Comparison of ENCODE assay signal across 24 cellular contexts in genomic region chr19:23263870-23264590, GRCh38. TPM values are rescaled to one million over a fixed set of nuclear protein-coding genes. Genes with fewer than 3 reads are reported as not detected.
DNase-seq lines count a peak whose midpoint lies in the region; ATAC-seq, FAIRE-seq and TF ChIP-seq lines count a peak whose summit lies in the region.
"Had no signal": no experiment of that assay in that cellular context is flagged by ENCODE, and none has a peak within 500 bp of the region (broad histone marks: within the 10 kb centered on the region; RNA-seq: fewer than 3 reads in every experiment).

No MANE protein-coding gene starts in this region.

- no TSS peak for BruUV-seq in K562 (replicated peaks; lab: Mats Ljungman, UMichigan)

- intact Hi-C loops in K562 (cut with micrococcal nuclease): no loop called here
- intact Hi-C loops in right lobe of liver (cut with DNase I): no loop called here
- intact Hi-C loops in activated T-helper 2 cell treated with anti-CD3 and anti-CD28 coated beads, Interferon-gamma antibody, Interleukin-2, Interleukin-4, amounts not matched to agents 10 μg/mL and 5 μg/mL and 100 μg/mL, durations not matched to agents 14 hours and 24 hours and 36 hours (cut with micrococcal nuclease): no loop called here
- intact Hi-C loops in CD4-positive, alpha-beta memory T cell (cut with micrococcal nuclease): no loop called here

- peaks cover 77% of the 10 kb centered on the region for H3K36me3 Mint-ChIP-seq in activated T-helper 2 cell treated with anti-CD3 and anti-CD28 coated beads, Interferon-gamma antibody, Interleukin-2, Interleukin-4, amounts not matched to agents 10 μg/mL and 5 μg/mL and 100 μg/mL, durations not matched to agents 14 hours and 24 hours and 36 hours (ENCODE audit: low read depth)
- H3K36me3 Mint-ChIP-seq in CD4-positive, alpha-beta memory T cell: peaks cover 40 to 61% of the 10 kb centered on the region in 2 donors

- no peaks in the 10 kb centered on the region for H3K79me2 ChIP-seq in K562 (ENCODE audit: control insufficient read depth, insufficient read depth, low read length)

- no peak for TF ChIP-seq RAD21 in K562 (CRISPR knock-in tag; conservative IDR thresholded peaks at IDR 0.05 in 1 of 2, IDR thresholded peaks at IDR 0.05 in 1 of 2)

- WGBS in K562 (ENCODE audit: insufficient coverage, low coverage, missing lambda C conversion rate): 7% methylated on average over 2 of the region's 2 CpGs
- WGBS in right lobe of liver (ENCODE audit: insufficient coverage, low coverage, low lambda C conversion rate, missing lambda C conversion rate): 43% methylated on average over 2 of the region's 2 CpGs

- no peaks in the 10 kb centered on the region for H4K20me1 ChIP-seq in K562 (replicated peaks; ENCODE audit: control insufficient read depth, insufficient read depth, low read length)

- POLR2A ChIA-PET in K562 (lab: Yijun Ruan, JAX): interaction anchor here (0.6 kb wide), 1 partner anchor 33 kb away, joined by 3 read pairs; no protein-coding TSS in a partner anchor
- POLR2A ChIA-PET in CD4-positive, alpha-beta memory T cell (lab: Charles Lee; ENCODE audit: partially characterized antibody): interaction anchor here (1.2 kb wide), 1 partner anchor 11 kb away, joined by 3 read pairs; no protein-coding TSS in a partner anchor

- no peaks in the 10 kb centered on the region for H3K4me1 Mint-ChIP-seq in activated T-helper 2 cell treated with anti-CD3 and anti-CD28 coated beads, Interferon-gamma antibody, Interleukin-2, Interleukin-4, amounts not matched to agents 10 μg/mL and 5 μg/mL and 100 μg/mL, durations not matched to agents 14 hours and 24 hours and 36 hours (ENCODE audit: low read depth)
- peaks cover 0 to 6% (median 3%) of the 10 kb centered on the region in 4 donors for H3K4me1 Mint-ChIP-seq in CD4-positive, alpha-beta memory T cell
- H3K4me1 Mint-ChIP-seq: neural progenitor cell had no signal

- H3K9me3 ChIP-seq in K562 (replicated peaks; ENCODE audit: control insufficient read depth, insufficient read depth, low read depth, low read length) (no peaks in the 10 kb centered on the region), right lobe of liver (no peaks in the 10 kb centered on the region)
- H3K9me3 ChIP-seq in CD4-positive, alpha-beta memory T cell (ENCODE audit: control insufficient read depth in 1 of 2, low read length in 2 of 2): no peaks in the 10 kb centered on the region
- H3K9me3 ChIP-seq: tibial nerve had no signal

- H3K4me3 ChIP-seq in K562: no peak overlapping the region
- H3K4me3 ChIP-seq in right lobe of liver: no peak overlapping the region
- no peak overlapping the region for H3K4me3 ChIP-seq in CD4-positive, alpha-beta memory T cell (ENCODE audit: low read length in 2 of 2)
- H3K4me3 ChIP-seq: neural progenitor cell, tibial nerve had no signal

- no peak overlapping the region for H3K27ac ChIP-seq in K562 (ENCODE audit: extremely low read depth, low read depth, low read length)
- peak overlapping the region in 1 of 3 donors; percentile 21 for H3K27ac ChIP-seq in right lobe of liver
- H3K27ac ChIP-seq in CD4-positive, alpha-beta memory T cell (ENCODE audit: low read depth, low read length): no peak overlapping the region
- H3K27ac ChIP-seq: neural progenitor cell, tibial nerve had no signal

- peak; percentile 81 to 91 for ATAC-seq in activated CD4-positive, CD25-positive, alpha-beta regulatory T cell treated with anti-CD3 and anti-CD28 coated beads, Interleukin-2, amount 50 U/mL, for 24 hours
- ATAC-seq in K562 (no peak), right lobe of liver (peak; percentile 55 to 75 (median 67)), SK-N-SH treated with all-trans-retinoic acid at 6 μM for 48 hours (no peak)
- ATAC-seq: HCT116; stimulated activated naive B cell treated with anti-CD40 and anti-IgM and Interleukin-4, amounts not matched to agents 10 μg/mL and 1 μg/mL and 100 μg/mL, for 72 hours had no signal

- no peak for TF ChIP-seq POLR2A in K562 (conservative IDR thresholded peaks at IDR 0.05)
- peak; percentile 57 for TF ChIP-seq POLR2A in right lobe of liver (IDR thresholded peaks at IDR 0.05)

- no peak overlapping the region for H2AFZ ChIP-seq in K562 (ENCODE audit: low read depth, low read length)
- H2AFZ ChIP-seq: neural progenitor cell had no signal

- H3K27me3 ChIP-seq in K562 (ENCODE audit: control insufficient read depth in 2 of 2, insufficient read depth in 2 of 2, low read length in 2 of 2): no peaks in the 10 kb centered on the region
- no peaks in the 10 kb centered on the region for H3K27me3 ChIP-seq in right lobe of liver
- no peaks in the 10 kb centered on the region for H3K27me3 ChIP-seq in CD4-positive, alpha-beta memory T cell (ENCODE audit: insufficient read depth, low read length)
- H3K27me3 ChIP-seq: neural progenitor cell, tibial nerve had no signal

- CTCF ChIA-PET in K562 (lab: Yijun Ruan, JAX; ENCODE audit: low intra/inter-chr PET ratio): no interaction called here
- CTCF ChIA-PET in CD4-positive, alpha-beta memory T cell (lab: Charles Lee; ENCODE audit: partially characterized antibody): no interaction called here

- FAIRE-seq in K562 (lab: Jason Lieb, UNC): no peak
- FAIRE-seq: A204.1, GM12891, keratinocyte had no signal

- DNase-seq in activated CD4-positive, CD25-positive, alpha-beta regulatory T cell (lab: John Stamatoyannopoulos, UW): no peak
- peak; percentile 8 for DNase-seq in CD1c-positive myeloid dendritic cell (ENCODE audit: extremely low spot score)
- no peak for DNase-seq in K562 (ENCODE audit: extremely low read depth in 1 of 4, low spot score in 3 of 4)
- DNase-seq in right lobe of liver: peak in 1 of 3 donors; percentile 63
- DNase-seq in activated T-helper 2 cell treated with anti-CD3 and anti-CD28 coated beads, Interferon-gamma antibody, Interleukin-2, Interleukin-4, amounts not matched to agents 10 μg/mL and 5 μg/mL and 100 μg/mL, durations not matched to agents 14 hours and 24 hours and 36 hours (ENCODE audit: low spot score): no peak
- no peak for DNase-seq in CD4-positive, alpha-beta memory T cell
- DNase-seq: activated CD4-positive, alpha-beta T cell treated with anti-CD3 and anti-CD28 coated beads for 4 hours; C1 segment of cervical spinal cord; cerebellar nuclear complex; effector CD8-positive, alpha-beta T cell; GF-D8; NCI-H1048; NCI-H2081 treated with DMSO at 0.1 percent for 48 hours; NCI-H524 treated with DMSO at 0.1 percent for 48 hours; stimulated activated naive B cell treated with anti-CD40 and anti-IgM and Interleukin-4, amounts not matched to agents 10 μg/mL and 1 μg/mL and 100 μg/mL, for 72 hours; T1000 had no signal

- H3K4me2 ChIP-seq in K562 (ENCODE audit: insufficient read depth, low read length): no peak overlapping the region
- H3K4me2 ChIP-seq: neural progenitor cell had no signal

- in situ Hi-C loops in K562 (cut with MboI): no loop called here

- no peaks in the 10 kb centered on the region for H3K27me3 Mint-ChIP-seq in activated T-helper 2 cell treated with anti-CD3 and anti-CD28 coated beads, Interferon-gamma antibody, Interleukin-2, Interleukin-4, amounts not matched to agents 10 μg/mL and 5 μg/mL and 100 μg/mL, durations not matched to agents 14 hours and 24 hours and 36 hours (ENCODE audit: low read depth)
- H3K27me3 Mint-ChIP-seq in CD4-positive, alpha-beta memory T cell: no peaks in the 10 kb centered on the region
- H3K27me3 Mint-ChIP-seq: stimulated activated naive B cell treated with anti-CD40 and anti-IgM and Interleukin-4, amounts not matched to agents 10 μg/mL and 1 μg/mL and 100 μg/mL, for 72 hours had no signal

- H3K9me3 Mint-ChIP-seq in activated T-helper 2 cell treated with anti-CD3 and anti-CD28 coated beads, Interferon-gamma antibody, Interleukin-2, Interleukin-4, amounts not matched to agents 10 μg/mL and 5 μg/mL and 100 μg/mL, durations not matched to agents 14 hours and 24 hours and 36 hours: peaks cover 34% of the 10 kb centered on the region
- H3K9me3 Mint-ChIP-seq in CD4-positive, alpha-beta memory T cell: peaks cover 0 to 2% (median 0%) of the 10 kb centered on the region in 8 donors
- H3K9me3 Mint-ChIP-seq: stimulated activated naive B cell treated with anti-CD40 and anti-IgM and Interleukin-4, amounts not matched to agents 10 μg/mL and 1 μg/mL and 100 μg/mL, for 72 hours had no signal

- no peak overlapping the region for H3K9ac ChIP-seq in K562 (ENCODE audit: insufficient read depth in 1 of 2, low read depth in 2 of 2, low read length in 2 of 2)
- H3K9ac ChIP-seq: neural progenitor cell had no signal

- H3K36me3 ChIP-seq in K562 (ENCODE audit: control insufficient read depth, insufficient read depth, low read length): no peaks in the 10 kb centered on the region
- peaks cover 0 to 33% (median 5%) of the 10 kb centered on the region in 4 donors for H3K36me3 ChIP-seq in right lobe of liver
- H3K36me3 ChIP-seq in CD4-positive, alpha-beta memory T cell (ENCODE audit: insufficient read depth, low read length): peaks cover 28% of the 10 kb centered on the region

- H3K4me1 ChIP-seq in K562 (replicated peaks in 1 of 2; ENCODE audit: control insufficient read depth in 2 of 2, insufficient read depth in 2 of 2, low read length in 2 of 2) (no peaks in the 10 kb centered on the region), right lobe of liver (no peaks in the 10 kb centered on the region)
- no peaks in the 10 kb centered on the region for H3K4me1 ChIP-seq in CD4-positive, alpha-beta memory T cell (ENCODE audit: insufficient read depth, low read length)
- H3K4me1 ChIP-seq: neural progenitor cell, tibial nerve had no signal

- H3K9me1 ChIP-seq in K562 (ENCODE audit: control insufficient read depth, insufficient read depth, low read length): no peaks in the 10 kb centered on the region

- no peak overlapping the region for H3K27ac Mint-ChIP-seq in activated T-helper 2 cell treated with anti-CD3 and anti-CD28 coated beads, Interferon-gamma antibody, Interleukin-2, Interleukin-4, amounts not matched to agents 10 μg/mL and 5 μg/mL and 100 μg/mL, durations not matched to agents 14 hours and 24 hours and 36 hours
- H3K27ac Mint-ChIP-seq in CD4-positive, alpha-beta memory T cell: peak overlapping the region in 1 of 7 donors; percentile 8
- H3K27ac Mint-ChIP-seq: neural progenitor cell; stimulated activated naive B cell treated with anti-CD40 and anti-IgM and Interleukin-4, amounts not matched to agents 10 μg/mL and 1 μg/mL and 100 μg/mL, for 72 hours had no signal

- TF ChIP-seq CTCF in K562 (IDR thresholded peaks at IDR 0.05 in 2 of 3, conservative IDR thresholded peaks at IDR 0.05 in 1 of 3; ENCODE audit: insufficient read depth in 2 of 3, low read depth in 1 of 3, low read length in 3 of 3) (no peak), right lobe of liver (IDR thresholded peaks at IDR 0.05) (no peak)

- no peak overlapping the region for H3K4me3 Mint-ChIP-seq in activated T-helper 2 cell treated with anti-CD3 and anti-CD28 coated beads, Interferon-gamma antibody, Interleukin-2, Interleukin-4, amounts not matched to agents 10 μg/mL and 5 μg/mL and 100 μg/mL, durations not matched to agents 14 hours and 24 hours and 36 hours (ENCODE audit: low read depth)
- no peak overlapping the region for H3K4me3 Mint-ChIP-seq in CD4-positive, alpha-beta memory T cell
- H3K4me3 Mint-ChIP-seq: neural progenitor cell; stimulated activated naive B cell treated with anti-CD40 and anti-IgM and Interleukin-4, amounts not matched to agents 10 μg/mL and 1 μg/mL and 100 μg/mL, for 72 hours had no signal

- TF ChIP-seq EP300 in K562 (IDR thresholded peaks at IDR 0.05; ENCODE audit: low read length): no peak

RNA-seq across cellular contexts. Expression of gene ZNF724, which starts 13.8 kb away (rescaled TPM):
- total RNA-seq in K562 (2011; cell fraction: chromatin; rRNA removed; ENCODE audit: low replicate concordance): 1.9 and 4.3 TPM in 2 replicates
- total RNA-seq in K562 (2011; cell fraction: nucleolus; rRNA removed): 2.3 and 3.0 TPM in 2 replicates
- 2.2 and 2.7 TPM in 2 replicates for total RNA-seq in K562 (2011; cell fraction: nucleoplasm; rRNA removed)
- total RNA-seq in K562 (2014; rRNA removed) (2.0 and 3.4 TPM in 2 replicates), K562 (2014; rRNA removed; fragmentation: Illumina TruSeq; extraction: Trizol) (4.2 and 5.1 TPM in 2 replicates), K562 (2015; rRNA removed; fragmentation: Illumina TruSeq; extraction: Trizol) (3.1 and 3.3 TPM in 2 replicates), K562 (2021) (1.8 and 2.3 TPM in 2 replicates), right lobe of liver (1 to 10 TPM in 2 of 6 experiments, under 1 TPM in 4; 0.37 to 3.2 (median 0.65) TPM)
- polyA plus RNA-seq in K562 (2011; rRNA removed) (0.49 and 2.0 TPM in 2 replicates), K562 (2014; fragmentation: Illumina TruSeq; extraction: Trizol) (1.1 and 1.2 TPM in 2 replicates), K562 (2014; fragmentation: Nextera tagmentation; extraction: Ambion mirVana) (under 1 TPM; 0.18 TPM), K562 (2014; rRNA removed) (0.41 and 1.3 TPM in 2 replicates)
- polyA plus RNA-seq in K562 (2011; cell fraction: cytosol; rRNA removed): 0.49 and 1.1 TPM in 2 replicates
- 0.32 and 1.3 TPM in 2 replicates for polyA plus RNA-seq in K562 (2011; cell fraction: nucleus; rRNA removed)
- 0.48 and 0.55 TPM in 2 replicates for polyA plus RNA-seq in K562 (2012)
- polyA minus RNA-seq in K562 (2011; rRNA and poly(A)+ RNA removed): 3.1 and 14.8 TPM in 2 replicates
- 0.46 and 7.1 TPM in 2 replicates for polyA minus RNA-seq in K562 (2011; cell fraction: cytosol; rRNA and poly(A)+ RNA removed)
- 1.6 and 3.4 TPM in 2 replicates for polyA minus RNA-seq in K562 (2011; cell fraction: nucleus; rRNA and poly(A)+ RNA removed)
- total RNA-seq in activated T-helper 2 cell treated with anti-CD3 and anti-CD28 coated beads, Interferon-gamma antibody, Interleukin-2, Interleukin-4, amounts not matched to agents 10 μg/mL and 5 μg/mL and 100 μg/mL, durations not matched to agents 14 hours and 24 hours and 36 hours: 12.1 TPM in 2 replicates
- 1 to 10 TPM; 5.5 to 6.1 TPM for total RNA-seq in CD4-positive, alpha-beta memory T cell
- polyA plus RNA-seq in CD4-positive, alpha-beta memory T cell: 1 to 10 TPM; 1.9 to 2.0 TPM

Comparison
In these comparisons a context has a peak if more than half of its experiments do, and no peak if none do; other contexts are left out.
1. ATAC-seq: peak in activated CD4-positive, CD25-positive, alpha-beta regulatory T cell treated with anti-CD3 and anti-CD28 coated beads, Interleukin-2, amount 50 U/mL, for 24 hours (2 of 2) and right lobe of liver (4 of 4); none in K562 (single experiment) and SK-N-SH treated with all-trans-retinoic acid at 6 μM for 48 hours (single experiment).